In the genomic region with DNA sequence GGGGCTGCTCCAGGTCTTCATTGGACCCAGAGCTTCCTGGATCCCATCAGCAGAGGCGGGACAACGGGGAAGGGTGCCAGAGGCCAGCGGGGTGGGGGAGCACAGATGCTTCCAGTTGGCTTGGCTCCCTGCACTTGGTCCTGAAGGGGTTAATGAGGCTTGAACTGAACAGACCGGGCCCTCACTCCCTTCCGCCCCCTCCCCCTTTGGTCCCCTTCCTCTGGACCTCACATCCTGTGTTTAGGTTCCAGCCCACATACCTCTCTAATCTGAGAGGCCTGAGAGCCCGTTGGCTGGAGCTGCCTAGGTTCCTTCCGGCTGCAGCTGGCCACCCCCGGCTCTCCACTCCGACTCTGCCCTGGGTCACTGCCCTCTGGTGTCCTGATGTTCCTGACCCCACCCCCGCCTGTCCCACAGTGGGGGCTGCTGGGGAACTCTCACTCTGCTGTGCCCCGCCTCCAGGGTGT, we compare ENCODE assay signal across 8 cellular contexts. TPM values are rescaled to one million over a fixed set of nuclear protein-coding genes. Genes with fewer than 3 reads are reported as not detected.
DNase-seq lines count a peak whose midpoint lies in the region; ATAC-seq and TF ChIP-seq lines count a peak whose summit lies in the region.

No MANE protein-coding gene starts in this region.

- ATAC-seq in HG03571 (IDR thresholded peaks at IDR 0.05; ENCODE audit: unreplicated experiment) = no peak
- ATAC-seq in HG03139 (IDR thresholded peaks at IDR 0.05; ENCODE audit: unreplicated experiment) = no peak
- no peak for ATAC-seq in GM19397 (IDR thresholded peaks at IDR 0.05; ENCODE audit: unreplicated experiment)

- WGBS in liver = 48% methylated on average over 11 of the region's 11 CpGs

- H3K27ac ChIP-seq in cingulate gyrus (ENCODE audit: low read depth, low read length) (peak overlapping the region; percentile 100), liver (ENCODE audit: low read depth in 1 of 2, low read length in 2 of 2) (peak overlapping the region; percentile 98), tibial artery (peak overlapping the region; percentile 91 to 99)

- H3K27me3 ChIP-seq in liver (ENCODE audit: control insufficient read depth in 4 of 4, insufficient read depth in 4 of 4, low read length in 3 of 4) (no peaks in the 10 kb centered on the region), tibial artery (no peaks in the 10 kb centered on the region)

- intact Hi-C loops in tibial artery (cut with DNase I; ENCODE audit: low total_unique reads) = loop anchor here (5.0 to 10.0 kb wide), 2 partner anchors 191 to 344 kb away; no protein-coding TSS in a partner anchor

- TF ChIP-seq RAD21 in liver (IDR thresholded peaks at IDR 0.05) = no peak

- DNase-seq in M059J (ENCODE audit: low read depth) (peak; percentile 43), tibial artery (peak; percentile 49 to 78), NCI-H2029 (lab: John Stamatoyannopoulos, UW) (no peak)

- H3K9me3 ChIP-seq in liver (ENCODE audit: control insufficient read depth in 4 of 4, low read length in 3 of 4) = no peaks in the 10 kb centered on the region
- no peaks in the 10 kb centered on the region for H3K9me3 ChIP-seq in tibial artery

- H3K9ac ChIP-seq in liver (ENCODE audit: low read depth in 1 of 2, low read length in 2 of 2) = no peak overlapping the region

- H3K36me3 ChIP-seq in liver (ENCODE audit: control insufficient read depth in 4 of 4, insufficient read depth in 3 of 4, low read depth in 1 of 4, low read length in 3 of 4) (peaks cover 6 to 17% (median 7%) of the 10 kb centered on the region in 4 donors), tibial artery (peaks cover 0 to 15% (median 0%) of the 10 kb centered on the region in 3 donors)

- no peak for TF ChIP-seq CTCF in liver (IDR thresholded peaks at IDR 0.05; ENCODE audit: low read depth, low read length, missing input control)
- TF ChIP-seq CTCF in tibial artery (IDR thresholded peaks at IDR 0.05) = no peak

- H3K4me1 ChIP-seq in liver (ENCODE audit: control insufficient read depth in 4 of 4, insufficient read depth in 4 of 4, low read length in 3 of 4) = peaks cover 11 to 56% (median 34%) of the 10 kb centered on the region in 4 donors
- peaks cover 18 to 96% (median 85%) of the 10 kb centered on the region in 4 donors for H3K4me1 ChIP-seq in tibial artery

- H3K4me3 ChIP-seq in liver (ENCODE audit: low read depth in 1 of 3, low read length in 3 of 3) (no peak overlapping the region), tibial artery (no peak overlapping the region)

TF ChIP-seq in liver, 16 proteins besides CTCF, POLR2A, EP300 and RAD21:
- TF ChIP-seq NR2F2 (IDR thresholded peaks at IDR 0.05) (peak; percentile 94), GABPA (IDR thresholded peaks at IDR 0.05 in 1 of 2, conservative IDR thresholded peaks at IDR 0.05 in 1 of 2) (peak; percentile 50 to 66), SP1 (IDR thresholded peaks at IDR 0.05) (peak; percentile 40), RXRA (IDR thresholded peaks at IDR 0.05) (peak; percentile 67 to 78), JUND (IDR thresholded peaks at IDR 0.05) (no peak)
- TF ChIP-seq, protein P1, sequence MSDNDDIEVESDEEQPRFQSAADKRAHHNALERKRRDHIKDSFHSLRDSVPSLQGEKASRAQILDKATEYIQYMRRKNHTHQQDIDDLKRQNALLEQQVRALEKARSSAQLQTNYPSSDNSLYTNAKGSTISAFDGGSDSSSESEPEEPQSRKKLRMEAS (IDR thresholded peaks at IDR 0.05) = no peak
TF ChIP-seq in liver: peak in this region for 4.

RNA-seq across cellular contexts. Expression of a gene that starts 32.3 kb away (rescaled TPM):
- total RNA-seq in M059J (2014; rRNA removed; shearing (Covaris generic)) = 106 and 152 TPM in 2 replicates
- 10 to 100 TPM; 27.6 to 42.6 TPM for total RNA-seq in liver
- polyA plus RNA-seq in liver = 10 to 100 TPM; 34.1 to 66.0 TPM

RNA-seq across cellular contexts. Expression of a gene that starts 32.9 kb away (rescaled TPM):
- total RNA-seq in M059J (2014; rRNA removed; shearing (Covaris generic)) = 39.3 and 46.0 TPM in 2 replicates
- total RNA-seq in liver = 100 to 1,000 TPM in 1 of 2 donors, 10 to 100 TPM in 1; 33.8 to 121 TPM
- polyA plus RNA-seq in liver = 100 to 1,000 TPM in 1 of 2 donors, 10 to 100 TPM in 1; 69.8 to 108 TPM

RNA-seq across cellular contexts. Expression of a gene that starts 34.6 kb away (rescaled TPM):
- total RNA-seq in M059J (2014; rRNA removed; shearing (Covaris generic)) = 43.1 and 75.3 TPM in 2 replicates
- 1 to 10 TPM; 1.9 to 3.0 TPM for total RNA-seq in liver
- polyA plus RNA-seq in liver = 1 to 10 TPM in 1 of 2 donors, under 1 TPM in 1; 0.40 to 3.3 TPM

Comparison
In these comparisons a context has a peak if more than half of its experiments do, and no peak if none do; other contexts are left out.
1. RNA of a gene that starts 34.6 kb away (total RNA-seq): 43.1 to 75.3 TPM in M059J; 1.9 to 3.0 TPM in liver; every median in the first group is over 10 times any median in the second.
2. Peak in every context shown above with its lines, with median percentiles within 50 percentile points of each other: H3K27ac ChIP-seq.